ENCODE assay signal across 8 cellular contexts in the genomic region with DNA sequence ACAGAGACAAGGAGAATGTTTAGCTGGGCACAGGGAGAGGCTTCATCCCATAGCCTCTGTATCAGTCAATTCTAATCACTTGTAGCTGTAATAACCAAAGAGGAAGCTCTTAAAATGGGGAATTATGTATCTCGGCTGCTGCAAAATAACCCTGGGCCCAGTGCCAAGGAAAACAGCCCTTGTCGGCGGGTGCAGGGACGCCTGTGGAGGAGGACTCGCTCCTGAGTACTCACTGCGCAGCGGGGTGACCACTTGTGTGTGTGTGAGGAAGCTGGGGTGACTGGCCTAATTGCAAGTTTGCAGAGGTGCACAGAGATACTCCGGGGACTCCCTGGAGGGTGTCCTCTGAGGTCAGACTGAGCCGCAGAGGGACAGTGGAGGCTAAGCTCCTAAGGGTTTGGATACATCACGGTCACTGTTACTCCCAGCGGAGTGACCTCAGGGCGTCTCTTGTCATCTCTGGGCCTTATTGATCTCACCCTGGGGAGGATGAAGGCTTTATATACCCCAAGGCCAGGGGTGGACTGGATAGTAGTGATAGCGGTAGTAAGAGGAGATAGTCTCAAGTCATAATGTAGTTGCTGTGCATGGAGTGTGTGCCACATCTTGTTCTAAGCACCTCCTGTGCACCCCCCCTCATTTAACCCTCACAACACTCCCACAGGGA. TPM values are rescaled to one million over a fixed set of nuclear protein-coding genes. Genes with fewer than 3 reads are reported as not detected.
A peak's percentile ranks its signal among the peaks of the same experiment; 100 is the strongest.
DNase-seq lines count a peak whose midpoint lies in the region; ATAC-seq and TF ChIP-seq lines count a peak whose summit lies in the region.

No MANE protein-coding gene starts in this region.

- TF ChIP-seq CTCF in foreskin keratinocyte (conservative IDR thresholded peaks at IDR 0.05) = no peak

- H3K4me1 ChIP-seq in foreskin keratinocyte = no peaks in the 10 kb centered on the region

- POLR2A ChIA-PET in activated CD8-positive, alpha-beta T cell treated with anti-CD3 and anti-CD28 coated beads, Interleukin-2, amount 10 ng/mL, durations not matched to agents 7 days and 5 days (lab: Charles Lee) = interaction anchor here (1.3 kb wide), 1 partner anchor 37 kb away, joined by 4 read pairs; a partner anchor contains a TSS

- H3K36me3 Mint-ChIP-seq in activated CD8-positive, alpha-beta T cell treated with anti-CD3 and anti-CD28 coated beads, Interleukin-2, amount 10 ng/mL, durations not matched to agents 7 days and 5 days (ENCODE audit: low read depth) = peaks cover 14% of the 10 kb centered on the region
- H3K36me3 Mint-ChIP-seq in memory B cell = peaks cover 4% of the 10 kb centered on the region

- H3K27me3 Mint-ChIP-seq in activated CD8-positive, alpha-beta T cell treated with anti-CD3 and anti-CD28 coated beads, Interleukin-2, amount 10 ng/mL, durations not matched to agents 7 days and 5 days (ENCODE audit: low read depth) = no peaks in the 10 kb centered on the region
- no peaks in the 10 kb centered on the region for H3K27me3 Mint-ChIP-seq in memory B cell

- CTCF ChIA-PET in activated CD8-positive, alpha-beta T cell treated with anti-CD3 and anti-CD28 coated beads, Interleukin-2, amount 10 ng/mL, durations not matched to agents 7 days and 5 days (lab: Charles Lee) = no interaction called here

- no peak for ATAC-seq in activated CD8-positive, alpha-beta T cell treated with anti-CD3 and anti-CD28 coated beads, Interleukin-2, amount 10 ng/mL, durations not matched to agents 7 days and 5 days
- peak; percentile 50 for ATAC-seq in memory B cell (ENCODE audit: low read depth)
- no peak for ATAC-seq in foreskin keratinocyte

- H3K4me1 Mint-ChIP-seq in activated CD8-positive, alpha-beta T cell treated with anti-CD3 and anti-CD28 coated beads, Interleukin-2, amount 10 ng/mL, durations not matched to agents 7 days and 5 days (ENCODE audit: low read depth) = peaks cover 33% of the 10 kb centered on the region
- peaks cover 34% of the 10 kb centered on the region for H3K4me1 Mint-ChIP-seq in memory B cell

- no peaks in the 10 kb centered on the region for H3K9me3 Mint-ChIP-seq in activated CD8-positive, alpha-beta T cell treated with anti-CD3 and anti-CD28 coated beads, Interleukin-2, amount 10 ng/mL, durations not matched to agents 7 days and 5 days (ENCODE audit: insufficient read depth)
- H3K9me3 Mint-ChIP-seq in memory B cell = no peaks in the 10 kb centered on the region

- H3K27me3 ChIP-seq in foreskin keratinocyte = no peaks in the 10 kb centered on the region

- DNase-seq in COLO668 (lab: John Stamatoyannopoulos, UW; ENCODE audit: unreplicated experiment) = peak; percentile 86
- peak; percentile 46 to 57 for DNase-seq in NCI-H187 (lab: John Stamatoyannopoulos, UW)
- DNase-seq in activated CD8-positive, alpha-beta T cell treated with anti-CD3 and anti-CD28 coated beads, Interleukin-2, amount 10 ng/mL, durations not matched to agents 7 days and 5 days = no peak
- no peak for DNase-seq in memory B cell (ENCODE audit: low spot score in 2 of 2)
- DNase-seq in HuH-7.5 (ENCODE audit: low spot score) = no peak
- DNase-seq in foreskin keratinocyte = no peak
- no peak for DNase-seq in central memory CD4-positive, alpha-beta T cell
- DNase-seq in LoVo (ENCODE audit: low spot score) = no peak

- H3K27ac ChIP-seq in foreskin keratinocyte = no peak overlapping the region

- peak overlapping the region; percentile 32 for H3K27ac Mint-ChIP-seq in activated CD8-positive, alpha-beta T cell treated with anti-CD3 and anti-CD28 coated beads, Interleukin-2, amount 10 ng/mL, durations not matched to agents 7 days and 5 days
- peak overlapping the region; percentile 85 for H3K27ac Mint-ChIP-seq in memory B cell

- no peak overlapping the region for H3K4me3 Mint-ChIP-seq in activated CD8-positive, alpha-beta T cell treated with anti-CD3 and anti-CD28 coated beads, Interleukin-2, amount 10 ng/mL, durations not matched to agents 7 days and 5 days
- peak overlapping the region; percentile 62 for H3K4me3 Mint-ChIP-seq in memory B cell

RNA-seq across cellular contexts. Expression of a gene that starts 37.2 kb away (rescaled TPM):
- 10 to 100 TPM; 36.8 to 37.9 TPM for total RNA-seq in activated CD8-positive, alpha-beta T cell treated with anti-CD3 and anti-CD28 coated beads, Interleukin-2, amount 10 ng/mL, durations not matched to agents 7 days and 5 days
- 13.6 and 14.8 TPM in 2 replicates for total RNA-seq in foreskin keratinocyte
- 4.7 and 5.0 TPM in 2 replicates for polyA plus RNA-seq in foreskin keratinocyte

Comparison
In these comparisons a context has a peak if more than half of its experiments do, and no peak if none do; other contexts are left out.
1. DNase-seq: peak in COLO668 (single experiment) and NCI-H187 (2 of 2); none in activated CD8-positive, alpha-beta T cell treated with anti-CD3 and anti-CD28 coated beads, Interleukin-2, amount 10 ng/mL, durations not matched to agents 7 days and 5 days (single experiment), memory B cell (0 of 2), HuH-7.5 (single experiment), foreskin keratinocyte (0 of 2), central memory CD4-positive, alpha-beta T cell (single experiment) and LoVo (single experiment).